8 cellular contexts compared by ENCODE assay signal in genomic region chr22:22431271-22432220, GRCh38.
DNase-seq lines count a peak whose midpoint lies in the region; ATAC-seq and TF ChIP-seq lines count a peak whose summit lies in the region.

No MANE protein-coding gene starts in this region.

- H3K4me3 ChIP-seq in adipocyte (ENCODE audit: low read length) = no peak overlapping the region

- H3K9ac ChIP-seq in adipocyte (ENCODE audit: low read length) = no peak overlapping the region

- no peak for ATAC-seq in GM21381 (IDR thresholded peaks at IDR 0.05; ENCODE audit: unreplicated experiment)

- peaks cover 51% of the 10 kb centered on the region for H3K27me3 ChIP-seq in adipocyte (replicated peaks; ENCODE audit: control insufficient read depth, insufficient read depth, low read length)

- H3K36me3 ChIP-seq in adipocyte (ENCODE audit: control insufficient read depth, insufficient read depth, low read length, severe bottlenecking) = no peaks in the 10 kb centered on the region

- peak; percentile 71 for TF ChIP-seq CTCF in LNCAP (IDR thresholded peaks at IDR 0.05)

- DNase-seq in DMS 273 (lab: John Stamatoyannopoulos, UW; ENCODE audit: unreplicated experiment) (peak; percentile 67), DMS 273 treated with DMSO at 0.1 percent for 48 hours (lab: John Stamatoyannopoulos, UW) (no peak), SW480 (ENCODE audit: low spot score) (peak; percentile 31), adipocyte (ENCODE audit: low read depth) (peak; percentile 65), hippocampal formation (lab: John Stamatoyannopoulos, UW) (peak; percentile 10 to 19)
- DNase-seq in stimulated activated CD4-positive, alpha-beta T cell treated with anti-CD3 and anti-CD28 coated beads, Interleukin-15, amount 100 ng/mL, for 24 hours = peak; percentile 78

- peaks cover 9% of the 10 kb centered on the region for H3K9me3 ChIP-seq in adipocyte (ENCODE audit: control insufficient read depth, low read length)

- no peaks in the 10 kb centered on the region for H3K4me1 ChIP-seq in adipocyte (ENCODE audit: control insufficient read depth, insufficient read depth, low read length)
